In genomic region chr10:105963450-105963849, GRCh38 we compare ENCODE assay signal across 26 cellular contexts.
"Had no signal": no experiment of that assay in that cellular context is flagged by ENCODE, and none has a peak within 500 bp of the region (broad histone marks: within the 10 kb centered on the region; RNA-seq: fewer than 3 reads in every experiment).

No MANE protein-coding gene starts in this region.

- H2AFZ ChIP-seq: neural progenitor cell had no signal

- H3K27me3 ChIP-seq: esophagus muscularis mucosa, gastroesophageal sphincter, heart left ventricle, neural progenitor cell, right atrium auricular region, spleen, upper lobe of left lung had no signal

- H3K9ac ChIP-seq: neural progenitor cell had no signal

- H3K36me3 ChIP-seq: esophagus muscularis mucosa, gastroesophageal sphincter, heart left ventricle, neural progenitor cell, right atrium auricular region, spleen, upper lobe of left lung, WERI-Rb-1 had no signal

- H3K4me1 ChIP-seq: heart left ventricle, right atrium auricular region, spleen, upper lobe of left lung had no signal

- DNase-seq: activated CD4-positive, alpha-beta T cell treated with anti-CD3 and anti-CD28 coated beads for 1 hour; activated CD4-positive, alpha-beta T cell treated with anti-CD3 and anti-CD28 coated beads, Interleukin-2, amount 50 U/mL, for 1 hour; activated CD8-positive, alpha-beta T cell treated with anti-CD3 and anti-CD28 coated beads, Interleukin-2, amount 10 ng/mL, durations not matched to agents 7 days and 5 days; activated naive CD4-positive, alpha-beta T cell treated with Interleukin-2 at 50 U/mL for 16 hours; activated naive CD8-positive, alpha-beta T cell treated with anti-CD3 and anti-CD28 coated beads for 36 hours; activated T-cell treated with anti-CD3 and anti-CD28 coated beads, Interleukin-2, amount 50 U/mL, for 4 hours; dorsolateral prefrontal cortex; effector memory CD8-positive, alpha-beta T cell; heart left ventricle; left ventricle myocardium superior; mammary epithelial cell; naive thymus-derived CD8-positive, alpha-beta T cell; spleen; stimulated activated CD4-positive, alpha-beta T cell treated with anti-CD3 and anti-CD28 coated beads, Interleukin-4, amount 100 ng/mL, for 1 hour; stimulated activated naive CD4-positive, alpha-beta T cell treated with Interleukin-2 at 50 U/mL for 16 hours; upper lobe of left lung; WERI-Rb-1 had no signal

- FAIRE-seq: astrocyte, colon, endothelial cell of umbilical vein, islet of Langerhans, TTC549 had no signal

- H3K9me3 ChIP-seq: esophagus muscularis mucosa, gastroesophageal sphincter, heart left ventricle, right atrium auricular region, spleen, upper lobe of left lung had no signal

- H3K27ac ChIP-seq: dorsolateral prefrontal cortex, heart left ventricle, neural progenitor cell, right atrium auricular region, spleen, upper lobe of left lung, WERI-Rb-1 had no signal

- H3K4me2 ChIP-seq: neural progenitor cell had no signal

- H3K4me3 ChIP-seq: dorsolateral prefrontal cortex, esophagus muscularis mucosa, gastroesophageal sphincter, heart left ventricle, neural progenitor cell, right atrium auricular region, spleen, upper lobe of left lung had no signal
